Comparison of ENCODE assay signal across 8 cellular contexts in the genomic region with DNA sequence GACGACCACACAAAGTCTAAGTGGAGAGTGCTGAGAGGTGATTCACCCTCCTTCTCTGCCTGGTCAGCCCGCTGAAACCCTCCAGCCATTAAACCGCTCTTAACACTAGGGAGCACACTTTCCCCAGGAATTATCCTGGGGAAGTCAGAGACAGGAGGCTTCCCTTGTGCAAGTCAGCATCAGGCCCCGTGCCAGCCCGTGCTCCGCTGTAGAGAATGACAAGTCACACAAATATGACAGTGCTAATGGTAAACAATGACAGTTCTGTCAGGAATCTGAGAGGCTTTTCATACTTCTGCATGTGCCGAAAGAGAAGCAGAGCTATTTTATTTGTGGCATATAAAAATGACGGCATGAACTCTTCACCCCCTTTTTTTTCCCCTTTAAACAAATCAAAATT.
DNase-seq lines count a peak whose midpoint lies in the region; ATAC-seq and TF ChIP-seq lines count a peak whose summit lies in the region.

No MANE protein-coding gene starts in this region.

- H3K27ac Mint-ChIP-seq in Calu3 (ENCODE audit: unreplicated experiment) (peak overlapping the region; percentile 92), neural crest cell (ENCODE audit: unreplicated experiment) (peak overlapping the region; percentile 79)

- TF ChIP-seq CTCF in Calu3 (IDR thresholded peaks at IDR 0.05; ENCODE audit: unreplicated experiment), result no peak
- peak; percentile 80 for TF ChIP-seq CTCF in foreskin keratinocyte (conservative IDR thresholded peaks at IDR 0.05)
- peak; percentile 72 for TF ChIP-seq CTCF in neural crest cell (conservative IDR thresholded peaks at IDR 0.05)

- CTCF ChIA-PET in Calu3 (lab: Charles Lee), result interaction anchor here (1.2 to 1.3 kb wide), 2 partner anchors 132 to 688 kb away, joined by 3 read pairs; no protein-coding TSS in a partner anchor

- intact Hi-C loops in Calu3 (cut with micrococcal nuclease; ENCODE audit: unreplicated experiment), result loop anchor here (1.0 to 5.0 kb wide), 6 partner anchors 132 to 1319 kb away; no protein-coding TSS in a partner anchor

- H3K27me3 Mint-ChIP-seq in Calu3 (ENCODE audit: unreplicated experiment) (no peaks in the 10 kb centered on the region), neural crest cell (ENCODE audit: low read depth) (no peaks in the 10 kb centered on the region)

- H3K4me3 Mint-ChIP-seq in Calu3 (ENCODE audit: low read depth, unreplicated experiment) (no peak overlapping the region), neural crest cell (peak overlapping the region; percentile 48)

- H3K9me3 Mint-ChIP-seq in Calu3 (ENCODE audit: low read depth, unreplicated experiment) (no peaks in the 10 kb centered on the region), neural crest cell (no peaks in the 10 kb centered on the region)

- no peaks in the 10 kb centered on the region for H3K27me3 ChIP-seq in foreskin keratinocyte

- H3K36me3 Mint-ChIP-seq in Calu3 (ENCODE audit: insufficient read depth, unreplicated experiment), result no peaks in the 10 kb centered on the region
- H3K36me3 Mint-ChIP-seq in neural crest cell (ENCODE audit: low read depth), result peaks cover 3% of the 10 kb centered on the region

- DNase-seq in Calu3 (peak; percentile 83), MV-4-11 (lab: John Stamatoyannopoulos, UW) (peak; percentile 3), SKM-1 treated with dmso at 0.1 percent for 144 hours (lab: John Stamatoyannopoulos, UW; ENCODE audit: unreplicated experiment) (peak; percentile 59), foreskin keratinocyte (peak; percentile 89 to 93), neural crest cell (ENCODE audit: low read depth, low spot score) (peak; percentile 52)
- DNase-seq in activated T-cell treated with anti-CD3 and anti-CD28 coated beads, Interleukin-2, amount 50 U/mL, for 48 hours, result no peak
- no peak for DNase-seq in stimulated activated CD4-positive, alpha-beta T cell treated with anti-CD3 and anti-CD28 coated beads, Interleukin-15, amount 100 ng/mL, for 24 hours

- H3K4me1 Mint-ChIP-seq in Calu3 (ENCODE audit: low read depth, unreplicated experiment), result peaks cover 17% of the 10 kb centered on the region
- peaks cover 36% of the 10 kb centered on the region for H3K4me1 Mint-ChIP-seq in neural crest cell

- H3K4me1 ChIP-seq in foreskin keratinocyte, result no peaks in the 10 kb centered on the region

- no TSS peak for BruUV-seq in Calu3 (replicated peaks; lab: Mats Ljungman, UMichigan)

- no peak overlapping the region for H3K27ac ChIP-seq in foreskin keratinocyte

- peak; percentile 100 for ATAC-seq in foreskin keratinocyte
- no peak for ATAC-seq in GM19023 (IDR thresholded peaks at IDR 0.05; ENCODE audit: unreplicated experiment)

Comparison
In these comparisons a context has a peak if more than half of its experiments do, and no peak if none do; other contexts are left out.
1. DNase-seq: peak in Calu3 (single experiment), MV-4-11 (single experiment), SKM-1 treated with dmso at 0.1 percent for 144 hours (single experiment), foreskin keratinocyte (2 of 2) and neural crest cell (single experiment); none in activated T-cell treated with anti-CD3 and anti-CD28 coated beads, Interleukin-2, amount 50 U/mL, for 48 hours (0 of 2) and stimulated activated CD4-positive, alpha-beta T cell treated with anti-CD3 and anti-CD28 coated beads, Interleukin-15, amount 100 ng/mL, for 24 hours (single experiment).